Comparison of ENCODE assay signal across 8 cellular contexts in genomic region chr1:156502396-156502748, GRCh38. TPM values are rescaled to one million over a fixed set of nuclear protein-coding genes. Genes with fewer than 3 reads are reported as not detected.
DNase-seq lines count a peak whose midpoint lies in the region; ATAC-seq and TF ChIP-seq lines count a peak whose summit lies in the region.

No MANE protein-coding gene starts in this region.

- no peak overlapping the region for H2BK120ac ChIP-seq in neuronal stem cell (ENCODE audit: low read depth, low read length)

- no peak overlapping the region for H2BK15ac ChIP-seq in neuronal stem cell (ENCODE audit: low read length)

- H3K79me2 ChIP-seq in OCI-LY1 (ENCODE audit: insufficient read depth, low read length), result peaks cover 32% of the 10 kb centered on the region

- no peak overlapping the region for H4K91ac ChIP-seq in neuronal stem cell (ENCODE audit: low read depth, low read length, poor library complexity)

- peaks cover 22 to 30% (median 28%) of the 10 kb centered on the region in 11 experiments for H4K20me1 ChIP-seq in BLaER1 treated with 17β-estradiol and CSF1 and Interleukin-3, amounts not matched to agents 10 nM and 100 nM
- no peaks in the 10 kb centered on the region for H4K20me1 ChIP-seq in OCI-LY1 (ENCODE audit: insufficient read depth, low read length)

- peak overlapping the region; percentile 50 to 99 (median 96) for H3K4me3 ChIP-seq in BLaER1 treated with 17β-estradiol and CSF1 and Interleukin-3, amounts not matched to agents 10 nM and 100 nM
- H3K4me3 ChIP-seq in OCI-LY1 (ENCODE audit: low read depth, low read length, poor library complexity, severe bottlenecking) (no peak overlapping the region), neuronal stem cell (ENCODE audit: low read length in 2 of 2) (no peak overlapping the region)

- H2AFZ ChIP-seq in OCI-LY1 (ENCODE audit: low read length) (no peak overlapping the region), neuronal stem cell (ENCODE audit: low read length) (no peak overlapping the region)

- H3K27ac ChIP-seq in BLaER1 treated with 17β-estradiol and CSF1 and Interleukin-3, amounts not matched to agents 10 nM and 100 nM, result peak overlapping the region; percentile 95 to 100 (median 99)
- H3K27ac ChIP-seq in OCI-LY1 (ENCODE audit: low read depth, low read length, poor library complexity, severe bottlenecking) (peak overlapping the region; percentile 100), neuronal stem cell (replicated peaks; ENCODE audit: low read length) (no peak overlapping the region)

- peak overlapping the region; percentile 93 to 100 (median 98) for H3K9ac ChIP-seq in BLaER1 treated with 17β-estradiol and CSF1 and Interleukin-3, amounts not matched to agents 10 nM and 100 nM
- H3K9ac ChIP-seq in OCI-LY1 (ENCODE audit: low read length) (no peak overlapping the region), neuronal stem cell (ENCODE audit: low read depth, low read length, poor library complexity) (no peak overlapping the region)

- H3F3A ChIP-seq in OCI-LY1 (ENCODE audit: insufficient read depth, low read length), result peaks cover 7% of the 10 kb centered on the region; the same call in 1 of the 2 replicates

- H3K9me2 ChIP-seq in OCI-LY1 (ENCODE audit: low read depth, low read length), result no peaks in the 10 kb centered on the region

- no peaks in the 10 kb centered on the region for H3K9me3 ChIP-seq in BLaER1 treated with 17β-estradiol and CSF1 and Interleukin-3, amounts not matched to agents 10 nM and 100 nM (replicated peaks in 1 of 11)
- no peaks in the 10 kb centered on the region for H3K9me3 ChIP-seq in OCI-LY1 (ENCODE audit: low read length)
- H3K9me3 ChIP-seq in neuronal stem cell (replicated peaks in 1 of 2; ENCODE audit: control insufficient read depth in 2 of 2, insufficient read depth in 1 of 2, low read depth in 1 of 2, low read length in 2 of 2), result no peaks in the 10 kb centered on the region

- WGBS in neuronal stem cell (ENCODE audit: extremely low coverage in 2 of 2, insufficient read length in 2 of 2, insufficient replicate concordance in 1 of 2), 2 donors, result no CpG with 5 or more reads among the region's 1 CpG

- no peak overlapping the region for H3K23ac ChIP-seq in neuronal stem cell (ENCODE audit: low read depth, low read length, poor library complexity)

- H3K18ac ChIP-seq in neuronal stem cell (ENCODE audit: low read length), result no peak overlapping the region

- ATAC-seq in omental fat pad (ENCODE audit: low FRiP score) (no peak), HG02852 (IDR thresholded peaks at IDR 0.05; ENCODE audit: unreplicated experiment) (no peak), GM18873 (IDR thresholded peaks at IDR 0.05; ENCODE audit: low FRiP score, unreplicated experiment) (no peak)

- H3K79me1 ChIP-seq in neuronal stem cell (ENCODE audit: low read depth, low read length), result no peaks in the 10 kb centered on the region

- no peak overlapping the region for H3K4ac ChIP-seq in neuronal stem cell (ENCODE audit: low read length)

- peaks cover 0 to 19% (median 14%) of the 10 kb centered on the region in 11 experiments; a peak in 14 of 22 replicates for H3K36me3 ChIP-seq in BLaER1 treated with 17β-estradiol and CSF1 and Interleukin-3, amounts not matched to agents 10 nM and 100 nM
- H3K36me3 ChIP-seq in OCI-LY1 (ENCODE audit: insufficient read depth, low read length), result no peaks in the 10 kb centered on the region; the same call in 1 of the 2 replicates
- no peaks in the 10 kb centered on the region for H3K36me3 ChIP-seq in neuronal stem cell (replicated peaks in 1 of 2; ENCODE audit: control insufficient read depth in 2 of 2, insufficient read depth in 2 of 2, low read length in 2 of 2)

- H3K4me1 ChIP-seq in BLaER1 treated with 17β-estradiol and CSF1 and Interleukin-3, amounts not matched to agents 10 nM and 100 nM, result peaks cover 63 to 67% (median 65%) of the 10 kb centered on the region in 10 experiments
- H3K4me1 ChIP-seq in OCI-LY1 (ENCODE audit: insufficient read depth, low read length, severe bottlenecking), result peaks cover 69% of the 10 kb centered on the region
- peaks cover 22 to 39% of the 10 kb centered on the region in 2 donors for H3K4me1 ChIP-seq in neuronal stem cell (ENCODE audit: control insufficient read depth in 2 of 2, insufficient read depth in 1 of 2, low read depth in 1 of 2, low read length in 2 of 2)

- TF ChIP-seq CTCF in OCI-LY1 (IDR thresholded peaks at IDR 0.05; ENCODE audit: low read length) (no peak), omental fat pad (IDR thresholded peaks at IDR 0.05) (no peak)

- H3K14ac ChIP-seq in neuronal stem cell (ENCODE audit: low read length), result no peak overlapping the region

- H2AK5ac ChIP-seq in neuronal stem cell (ENCODE audit: low read depth, low read length), result peak overlapping the region; percentile 0

- peak; percentile 41 for DNase-seq in dermis blood vessel endothelial cell
- DNase-seq in neuronal stem cell (ENCODE audit: low spot score), result no peak
- DNase-seq in omental fat pad (ENCODE audit: low spot score), result no peak
- no peak for DNase-seq in amygdala (lab: John Stamatoyannopoulos, UW)

- no peaks in the 10 kb centered on the region for H3K27me3 ChIP-seq in BLaER1 treated with 17β-estradiol and CSF1 and Interleukin-3, amounts not matched to agents 10 nM and 100 nM
- H3K27me3 ChIP-seq in OCI-LY1 (ENCODE audit: insufficient read depth, low read length) (no peaks in the 10 kb centered on the region), neuronal stem cell (ENCODE audit: control insufficient read depth in 3 of 3, insufficient read depth in 3 of 3, low read depth in 1 of 3, low read length in 3 of 3) (no peaks in the 10 kb centered on the region)

- H2BK12ac ChIP-seq in neuronal stem cell (ENCODE audit: low read length), result no peak overlapping the region

- peak overlapping the region; percentile 19 for H2BK5ac ChIP-seq in neuronal stem cell (ENCODE audit: low read length)

- no peak overlapping the region for H4K8ac ChIP-seq in neuronal stem cell (ENCODE audit: low read depth, low read length)

- peak overlapping the region; percentile 86 to 98 (median 94) for H3K4me2 ChIP-seq in BLaER1 treated with 17β-estradiol and CSF1 and Interleukin-3, amounts not matched to agents 10 nM and 100 nM
- H3K4me2 ChIP-seq in OCI-LY1 (ENCODE audit: low read length) (no peak overlapping the region), neuronal stem cell (ENCODE audit: insufficient read depth, low read length, poor library complexity, severe bottlenecking) (no peak overlapping the region)

RNA-seq across cellular contexts. Expression of gene MEF2D, which starts 1.8 kb away (rescaled TPM):
- total RNA-seq in dermis blood vessel endothelial cell, result 10.7 and 11.6 TPM in 2 replicates
- polyA plus RNA-seq in neuronal stem cell (2013, experiment 1 of 2), result 8.4 TPM
- polyA plus RNA-seq in neuronal stem cell (2013, experiment 2 of 2), result 9.2 TPM
- 10 to 100 TPM; 22.8 to 33.8 (median 28.1) TPM for total RNA-seq in omental fat pad

Comparison
In these comparisons a context has a peak if more than half of its experiments do, and no peak if none do; other contexts are left out.
1. H3K4me2 ChIP-seq: peak in BLaER1 treated with 17β-estradiol and CSF1 and Interleukin-3, amounts not matched to agents 10 nM and 100 nM (11 of 11); none in OCI-LY1 (single experiment) and neuronal stem cell (single experiment).
2. H3K4me3 ChIP-seq: peak in BLaER1 treated with 17β-estradiol and CSF1 and Interleukin-3, amounts not matched to agents 10 nM and 100 nM (10 of 10); none in OCI-LY1 (single experiment) and neuronal stem cell (0 of 2).
3. H3K9ac ChIP-seq: peak in BLaER1 treated with 17β-estradiol and CSF1 and Interleukin-3, amounts not matched to agents 10 nM and 100 nM (11 of 11); none in OCI-LY1 (single experiment) and neuronal stem cell (single experiment).